Comparison of ENCODE assay signal across 1 cellular context in genomic region chr15:35557544-35557943, GRCh38.
A peak's percentile ranks its signal among the peaks of the same experiment; 100 is the strongest.
TF ChIP-seq lines count a peak whose summit lies in the region.

No MANE protein-coding gene starts in this region.

TF ChIP-seq in K562, 482 proteins besides CTCF, POLR2A, EP300 and RAD21 (continued from another document and continues in another):
- TF ChIP-seq TAF9B (IDR thresholded peaks at IDR 0.05; ENCODE audit: partially characterized antibody) = peak; percentile 96
- TF ChIP-seq YBX1 (IDR thresholded peaks at IDR 0.05) = no peak
- TF ChIP-seq PBX2 (CRISPR knock-in tag; IDR thresholded peaks at IDR 0.05; ENCODE audit: low read depth) = no peak
- TF ChIP-seq PBX2 (tag; conservative IDR thresholded peaks at IDR 0.05; ENCODE audit: low read depth) = peak; percentile 92
- peak; percentile 57 for TF ChIP-seq KHSRP (IDR thresholded peaks at IDR 0.05)
- peak; percentile 100 for TF ChIP-seq ZNF316 (IDR thresholded peaks at IDR 0.05)
- TF ChIP-seq U2AF2 (optimal IDR thresholded peaks at IDR 0.05; ENCODE audit: low read depth, low read length) = no peak
- TF ChIP-seq FOXK2 (conservative IDR thresholded peaks at IDR 0.05 in 1 of 2, IDR thresholded peaks at IDR 0.05 in 1 of 2; ENCODE audit: low read depth in 2 of 2) = peak; percentile 55 to 85; a peak in 3 of 4 replicates
- TF ChIP-seq CEBPG (CRISPR knock-in tag; IDR thresholded peaks at IDR 0.05) = peak; percentile 85
- TF ChIP-seq CEBPG (tag; conservative IDR thresholded peaks at IDR 0.05 in 1 of 2, IDR thresholded peaks at IDR 0.05 in 1 of 2) = peak in 1 of 2 experiments; percentile 82; a peak in 3 of 4 replicates
- TF ChIP-seq ARID4B (CRISPR knock-in tag; IDR thresholded peaks at IDR 0.05) = no peak
- TF ChIP-seq CREB5 (CRISPR knock-in tag; IDR thresholded peaks at IDR 0.05) = no peak
- peak; percentile 87 for TF ChIP-seq MTA1 (IDR thresholded peaks at IDR 0.05; ENCODE audit: borderline replicate concordance)
- peak; percentile 100 for TF ChIP-seq SMARCA4 (IDR thresholded peaks at IDR 0.05)
- no peak for TF ChIP-seq PYGO2 (tag; IDR thresholded peaks at IDR 0.05)
- peak in 1 of 2 experiments; percentile 88; a peak in 2 of 4 replicates for TF ChIP-seq HDAC1 (IDR thresholded peaks at IDR 0.05)
- TF ChIP-seq ATF4 (CRISPR knock-in tag; IDR thresholded peaks at IDR 0.05) = peak; percentile 56; the same call in 1 of the 2 replicates
- TF ChIP-seq HES1 (IDR thresholded peaks at IDR 0.05; ENCODE audit: low read depth) = 0 out of 2 replicates have a peak, but pooled peaks have one; percentile 32
- TF ChIP-seq GATAD2A (IDR thresholded peaks at IDR 0.05) = peak; percentile 84; the same call in 1 of the 2 replicates
- peak in 1 of 2 experiments; percentile 95; a peak in 2 of 4 replicates for TF ChIP-seq ZNF318 (IDR thresholded peaks at IDR 0.05; ENCODE audit: borderline replicate concordance in 1 of 2, low read depth in 1 of 2)
- peak; percentile 82 for TF ChIP-seq GATAD2B (IDR thresholded peaks at IDR 0.05; ENCODE audit: borderline replicate concordance)
- peak; percentile 66; the same call in 1 of the 2 replicates for TF ChIP-seq RAD51 (IDR thresholded peaks at IDR 0.05; ENCODE audit: borderline replicate concordance, low read depth)
- no peak for TF ChIP-seq KDM4B (IDR thresholded peaks at IDR 0.05; ENCODE audit: borderline replicate concordance in 2 of 2, low read depth in 1 of 2)
- TF ChIP-seq ARNT (IDR thresholded peaks at IDR 0.05) = peak; percentile 85 to 92; a peak in 3 of 4 replicates
- TF ChIP-seq L3MBTL2 (IDR thresholded peaks at IDR 0.05) = peak; percentile 71
- no peak for TF ChIP-seq ZNF239 (CRISPR knock-in tag; IDR thresholded peaks at IDR 0.05)
- peak; percentile 78 for TF ChIP-seq NBN (IDR thresholded peaks at IDR 0.05; ENCODE audit: low read depth)
- TF ChIP-seq MITF (IDR thresholded peaks at IDR 0.05) = peak; percentile 79
